ENCODE assay signal across 1 cellular context in genomic region chr6:36607305-36607704, GRCh38.
TF ChIP-seq lines count a peak whose summit lies in the region.

No MANE protein-coding gene starts in this region.

TF ChIP-seq in WTC11, 78 proteins besides CTCF, POLR2A, EP300 and RAD21:
- TF ChIP-seq NFATC4 (CRISPR knock-in tag; IDR thresholded peaks at IDR 0.05): peak; percentile 47; the same call in 1 of the 2 replicates
